28 cellular contexts compared by ENCODE assay signal in the genomic region with DNA sequence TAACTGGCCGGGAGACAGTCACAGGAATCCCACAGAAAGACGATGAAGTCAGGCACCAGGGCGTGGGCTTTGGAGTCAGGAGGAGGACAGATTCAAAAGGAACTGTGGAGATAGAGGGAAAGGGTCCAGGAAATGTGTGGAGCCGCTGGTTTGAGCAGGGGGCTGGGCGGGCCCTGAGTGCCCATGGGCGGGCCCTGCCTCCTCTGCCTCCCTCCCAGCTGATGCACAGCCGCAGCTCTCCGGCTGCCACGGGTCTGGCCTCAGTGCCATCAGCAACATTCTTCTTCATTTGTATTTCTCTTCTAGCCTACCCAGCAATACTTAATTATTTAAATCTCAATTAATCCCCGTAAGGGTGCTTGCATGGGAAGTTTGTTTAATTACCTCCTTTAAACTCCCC.
"Had no signal": no experiment of that assay in that cellular context is flagged by ENCODE, and none has a peak within 500 bp of the region (broad histone marks: within the 10 kb centered on the region; RNA-seq: fewer than 3 reads in every experiment).

No MANE protein-coding gene starts in this region.

- H3K36me3 ChIP-seq: left lung, pancreas, right atrium auricular region, suprapubic skin, thoracic aorta, tibial artery, upper lobe of right lung had no signal

- DNase-seq: head of caudate nucleus; hippocampal formation; immature natural killer cell; kidney; left colon; left lung; mesendoderm; naive thymus-derived CD4-positive, alpha-beta T cell; nucleus accumbens; pancreas; psoas muscle; stimulated activated CD4-positive, alpha-beta T cell treated with anti-CD3 and anti-CD28 coated beads, Interleukin-12 subunit alpha, Interleukin-12 subunit beta, amount 100 ng/mL, for 4 hours; stimulated activated CD4-positive, alpha-beta T cell treated with anti-CD3 and anti-CD28 coated beads, Interleukin-15, amount 100 ng/mL, for 24 hours; stimulated activated CD4-positive, alpha-beta T cell treated with anti-CD3 and anti-CD28 coated beads, Interleukin-2, amount 100 ng/mL, for 24 hours; stimulated activated CD4-positive, alpha-beta T cell treated with anti-CD3 and anti-CD28 coated beads, Interleukin-4, amount 100 ng/mL, for 1 hour; stimulated activated naive B cell treated with anti-CD40 and anti-IgM and Interleukin-4, amounts not matched to agents 10 μg/mL and 1 μg/mL and 100 μg/mL, for 72 hours; tibial artery; trophoblast cell; upper lobe of right lung had no signal

- H3K9me3 ChIP-seq: pancreas, psoas muscle, right atrium auricular region, suprapubic skin, thoracic aorta, tibial artery, upper lobe of right lung had no signal

- H3K4me3 Mint-ChIP-seq: immature natural killer cell; mesothelial cell of epicardium; naive thymus-derived CD4-positive, alpha-beta T cell; natural killer cell treated with Interleukin-12 subunit alpha and Interleukin-12 subunit beta and Interleukin-15 and Interleukin-18, amount 100 ng/mL, for 72 hours; stimulated activated naive B cell treated with anti-CD40 and anti-IgM and Interleukin-4, amounts not matched to agents 10 μg/mL and 1 μg/mL and 100 μg/mL, for 72 hours; stimulated activated naive CD8-positive, alpha-beta T cell treated with anti-CD3 and anti-CD28 coated beads, Interleukin-15, Interleukin-2, amounts not matched to agents 100 ng/mL and 50 ng/mL, for 24 hours had no signal

- H3K27ac Mint-ChIP-seq: immature natural killer cell; mesothelial cell of epicardium; naive thymus-derived CD4-positive, alpha-beta T cell; natural killer cell treated with Interleukin-12 subunit alpha and Interleukin-12 subunit beta and Interleukin-15 and Interleukin-18, amount 100 ng/mL, for 72 hours; stimulated activated naive B cell treated with anti-CD40 and anti-IgM and Interleukin-4, amounts not matched to agents 10 μg/mL and 1 μg/mL and 100 μg/mL, for 72 hours; stimulated activated naive CD8-positive, alpha-beta T cell treated with anti-CD3 and anti-CD28 coated beads, Interleukin-15, Interleukin-2, amounts not matched to agents 100 ng/mL and 50 ng/mL, for 24 hours had no signal

- H3K4me1 ChIP-seq: left lung, pancreas, psoas muscle, right atrium auricular region, suprapubic skin, tibial artery, upper lobe of right lung had no signal

- H3K4me1 Mint-ChIP-seq: immature natural killer cell had no signal

- H3K36me3 Mint-ChIP-seq: immature natural killer cell; mesothelial cell of epicardium; natural killer cell treated with Interleukin-12 subunit alpha and Interleukin-12 subunit beta and Interleukin-15 and Interleukin-18, amount 100 ng/mL, for 72 hours; stimulated activated naive B cell treated with anti-CD40 and anti-IgM and Interleukin-4, amounts not matched to agents 10 μg/mL and 1 μg/mL and 100 μg/mL, for 72 hours had no signal

- H3K9me3 Mint-ChIP-seq: natural killer cell treated with Interleukin-12 subunit alpha and Interleukin-12 subunit beta and Interleukin-15 and Interleukin-18, amount 100 ng/mL, for 72 hours had no signal

- ATAC-seq: left colon; left lung; naive thymus-derived CD4-positive, alpha-beta T cell; natural killer cell treated with Interleukin-12 subunit alpha and Interleukin-12 subunit beta and Interleukin-15 and Interleukin-18, amount 100 ng/mL, for 72 hours; pancreas; psoas muscle; sciatic nerve; stimulated activated naive B cell treated with anti-CD40 and anti-IgM and Interleukin-4, amounts not matched to agents 10 μg/mL and 1 μg/mL and 100 μg/mL, for 72 hours; upper lobe of right lung had no signal

- H3K27ac ChIP-seq: left lung, pancreas, psoas muscle, right atrium auricular region, skin epidermis, suprapubic skin, thoracic aorta, tibial artery, upper lobe of right lung had no signal

- H3K4me3 ChIP-seq: left lung, lung, pancreas, psoas muscle, right atrium auricular region, skin epidermis, suprapubic skin, thoracic aorta, tibial artery, upper lobe of right lung had no signal

- H3K27me3 ChIP-seq: left lung, pancreas, right atrium auricular region, suprapubic skin, tibial artery, upper lobe of right lung had no signal

- H3K27me3 Mint-ChIP-seq: stimulated activated naive CD8-positive, alpha-beta T cell treated with anti-CD3 and anti-CD28 coated beads, Interleukin-15, Interleukin-2, amounts not matched to agents 100 ng/mL and 50 ng/mL, for 24 hours had no signal
